29 cellular contexts compared by ENCODE assay signal in genomic region chr6:125063307-125063706, GRCh38.
"Had no signal": no experiment of that assay in that cellular context is flagged by ENCODE, and none has a peak within 500 bp of the region (broad histone marks: within the 10 kb centered on the region; RNA-seq: fewer than 3 reads in every experiment).

No MANE protein-coding gene starts in this region.

- DNase-seq: activated B cell treated with CpG ODN at 0.5 μM for 24 hours; activated CD4-positive, alpha-beta memory T cell treated with anti-CD3 and anti-CD28 coated beads, Interleukin-2, amount 10 ng/mL, durations not matched to agents 7 days and 5 days; activated CD4-positive, alpha-beta T cell treated with anti-CD3 and anti-CD28 coated beads for 1 hour; activated CD4-positive, alpha-beta T cell treated with anti-CD3 and anti-CD28 coated beads for 36 hours; activated CD4-positive, alpha-beta T cell treated with anti-CD3 and anti-CD28 coated beads for 48 hours; activated CD4-positive, alpha-beta T cell treated with anti-CD3 and anti-CD28 coated beads, Interleukin-2, amount 10 ng/mL, durations not matched to agents 7 days and 5 days; activated CD4-positive, alpha-beta T cell treated with anti-CD3 and anti-CD28 coated beads, Interleukin-2, amount 50 U/mL, for 48 hours; activated CD8-positive, alpha-beta memory T cell treated with anti-CD3 and anti-CD28 coated beads for 24 hours; activated CD8-positive, alpha-beta memory T cell treated with anti-CD3 and anti-CD28 coated beads, Interleukin-2, amount 10 ng/mL, durations not matched to agents 7 days and 5 days; activated CD8-positive, alpha-beta memory T cell treated with anti-CD3 and anti-CD28 coated beads, Interleukin-2, amount 50 U/mL, for 48 hours; activated CD8-positive, alpha-beta T cell treated with anti-CD3 and anti-CD28 coated beads, Interleukin-2, amount 10 ng/mL, durations not matched to agents 7 days and 5 days; activated effector memory CD4-positive, alpha-beta T cell treated with Interleukin-2 at 50 U/mL for 16 hours; activated gamma-delta T cell; activated naive CD4-positive, alpha-beta T cell treated with anti-CD3 and anti-CD28 coated beads, Interleukin-2, amount 10 ng/mL, durations not matched to agents 7 days and 5 days; activated naive CD4-positive, alpha-beta T cell treated with Interleukin-2 at 50 U/mL for 16 hours; activated naive CD8-positive, alpha-beta T cell treated with anti-CD3 and anti-CD28 coated beads, Interleukin-2, amount 10 ng/mL, durations not matched to agents 7 days and 5 days; activated naive CD8-positive, alpha-beta T cell treated with anti-CD3 and anti-CD28 coated beads, Interleukin-2, amount 50 U/mL, for 24 hours; activated T-cell treated with anti-CD3 and anti-CD28 coated beads, Interleukin-2, amount 50 U/mL, for 24 hours; activated T-cell treated with anti-CD3 and anti-CD28 coated beads, Interleukin-2, amount 50 U/mL, for 48 hours; amygdala; anterior cingulate cortex; caudate nucleus; cerebellar nuclear complex; T-helper 9 cell had no signal

- H3K27ac ChIP-seq: ascending aorta, cardiac muscle cell, VCaP had no signal

- H3K36me3 ChIP-seq: cardiac muscle cell had no signal

- H3K27me3 ChIP-seq: ascending aorta, cardiac muscle cell had no signal

- ATAC-seq: activated CD4-positive, alpha-beta T cell treated with anti-CD3 and anti-CD28 coated beads for 36 hours; activated CD8-positive, alpha-beta memory T cell treated with anti-CD3 and anti-CD28 coated beads, Interleukin-2, amount 10 ng/mL, durations not matched to agents 7 days and 5 days; activated CD8-positive, alpha-beta T cell treated with anti-CD3 and anti-CD28 coated beads, Interleukin-2, amount 10 ng/mL, durations not matched to agents 7 days and 5 days; activated naive CD8-positive, alpha-beta T cell treated with anti-CD3 and anti-CD28 coated beads, Interleukin-2, amount 50 U/mL, for 24 hours had no signal

- H3K9me3 ChIP-seq: ascending aorta had no signal

- H3K4me3 ChIP-seq: ascending aorta, cardiac muscle cell had no signal

- FAIRE-seq: bronchial epithelial cell, TTC549 had no signal
